1 cellular context compared by ENCODE assay signal in genomic region chr12:87848248-87848868, GRCh38.
TF ChIP-seq lines count a peak whose summit lies in the region.

No MANE protein-coding gene starts in this region.

TF ChIP-seq in GM23338, 12 proteins besides CTCF, POLR2A, EP300 and RAD21:
- TF ChIP-seq ZNF462 (CRISPR knock-in tag; IDR thresholded peaks at IDR 0.05), result no peak
- no peak for TF ChIP-seq NANOG (IDR thresholded peaks at IDR 0.05; ENCODE audit: borderline replicate concordance)
- TF ChIP-seq EZH2 (IDR thresholded peaks at IDR 0.05; ENCODE audit: low read depth, unreplicated experiment), result no peak
- TF ChIP-seq JUNB (IDR thresholded peaks at IDR 0.05; ENCODE audit: unreplicated experiment), result no peak
TF ChIP-seq in GM23338: peak in this region for 0.
